ENCODE assay signal across 1 cellular context in the genomic region with DNA sequence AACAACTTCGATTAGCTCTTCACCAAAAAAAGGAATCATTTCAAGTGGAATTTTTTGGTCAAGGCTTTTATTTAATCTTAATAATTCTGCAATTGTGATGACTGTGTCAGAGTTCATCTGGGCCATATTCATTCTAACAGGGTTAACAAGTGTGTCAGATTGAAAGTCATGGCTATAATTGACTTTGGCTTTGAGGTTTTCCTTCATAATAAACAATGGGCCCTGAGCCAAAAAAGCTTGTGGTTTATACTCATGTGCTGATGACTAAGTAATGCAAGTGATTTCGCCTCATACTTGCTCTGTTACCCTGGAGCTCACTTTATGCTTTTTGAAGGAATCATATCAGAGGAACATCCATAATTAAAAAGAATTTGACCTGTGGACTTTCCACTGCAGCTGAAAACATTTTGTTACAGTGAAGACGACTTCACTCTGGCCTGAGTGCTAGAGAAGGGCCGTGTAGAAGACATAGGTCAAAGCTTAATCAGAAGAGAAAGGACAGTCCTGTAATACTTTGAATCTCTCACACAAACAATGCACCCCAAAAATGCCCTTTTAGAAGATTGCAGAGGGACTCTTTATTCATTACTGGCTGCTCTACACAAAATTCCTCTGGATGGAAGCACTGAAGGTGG.
TF ChIP-seq lines count a peak whose summit lies in the region.

No MANE protein-coding gene starts in this region.

TF ChIP-seq in HEK293, 187 proteins besides CTCF, POLR2A, EP300 and RAD21 (continued from another document and continues in another):
- TF ChIP-seq, protein P1, sequence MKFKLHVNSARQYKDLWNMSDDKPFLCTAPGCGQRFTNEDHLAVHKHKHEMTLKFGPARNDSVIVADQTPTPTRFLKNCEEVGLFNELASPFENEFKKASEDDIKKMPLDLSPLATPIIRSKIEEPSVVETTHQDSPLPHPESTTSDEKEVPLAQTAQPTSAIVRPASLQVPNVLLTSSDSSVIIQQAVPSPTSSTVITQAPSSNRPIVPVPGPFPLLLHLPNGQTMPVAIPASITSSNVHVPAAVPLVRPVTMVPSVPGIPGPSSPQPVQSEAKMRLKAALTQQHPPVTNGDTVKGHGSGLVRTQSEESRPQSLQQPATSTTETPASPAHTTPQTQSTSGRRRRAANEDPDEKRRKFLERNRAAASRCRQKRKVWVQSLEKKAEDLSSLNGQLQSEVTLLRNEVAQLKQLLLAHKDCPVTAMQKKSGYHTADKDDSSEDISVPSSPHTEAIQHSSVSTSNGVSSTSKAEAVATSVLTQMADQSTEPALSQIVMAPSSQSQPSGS (tag by site-specific recombination; IDR thresholded peaks at IDR 0.05; ENCODE audit: low read depth) = no peak
- TF ChIP-seq ZBTB1 (tag by site-specific recombination; IDR thresholded peaks at IDR 0.05) (peak; percentile 66; the same call in 1 of the 2 replicates), ZSCAN5A (tag by site-specific recombination; IDR thresholded peaks at IDR 0.05) (no peak), ZNF366 (tag by site-specific recombination; conservative IDR thresholded peaks at IDR 0.05) (peak; percentile 94), ZNF600 (tag by site-specific recombination; IDR thresholded peaks at IDR 0.05) (no peak), ZNF791 (tag by site-specific recombination; IDR thresholded peaks at IDR 0.05) (no peak), ZNF341 (tag by site-specific recombination; IDR thresholded peaks at IDR 0.05; ENCODE audit: low read depth) (no peak), BCL11B (tag by site-specific recombination; IDR thresholded peaks at IDR 0.05; ENCODE audit: low read depth) (0 out of 2 replicates have a peak, but pooled peaks have one; percentile 50), ZIC2 (tag by site-specific recombination; IDR thresholded peaks at IDR 0.05) (no peak), SP3 (tag by site-specific recombination; IDR thresholded peaks at IDR 0.05) (peak; percentile 23; the same call in 1 of the 2 replicates), SALL2 (tag by site-specific recombination; IDR thresholded peaks at IDR 0.05; ENCODE audit: borderline replicate concordance) (no peak), BCL11A (tag by site-specific recombination; IDR thresholded peaks at IDR 0.05; ENCODE audit: low read depth) (peak; percentile 96), ZNF704 (tag by site-specific recombination; IDR thresholded peaks at IDR 0.05) (no peak), ZNF169 (tag by site-specific recombination; IDR thresholded peaks at IDR 0.05) (no peak), ZNF121 (tag by site-specific recombination; IDR thresholded peaks at IDR 0.05) (no peak), BCL6B (tag by site-specific recombination; IDR thresholded peaks at IDR 0.05) (peak; percentile 57), ZNF830 (tag by site-specific recombination; IDR thresholded peaks at IDR 0.05; ENCODE audit: low read depth) (no peak), ZNF221 (tag by site-specific recombination; IDR thresholded peaks at IDR 0.05; ENCODE audit: borderline replicate concordance) (peak; percentile 87; the same call in 1 of the 2 replicates), ZNF626 (tag by site-specific recombination; IDR thresholded peaks at IDR 0.05) (0 out of 2 replicates have a peak, but pooled peaks have one; percentile 35), HOXA7 (CRISPR knock-in tag; IDR thresholded peaks at IDR 0.05; ENCODE audit: borderline replicate concordance) (no peak), ZNF768 (tag by site-specific recombination; IDR thresholded peaks at IDR 0.05) (no peak), ZNF548 (tag by site-specific recombination; IDR thresholded peaks at IDR 0.05) (no peak), ZNF335 (tag by site-specific recombination; conservative IDR thresholded peaks at IDR 0.05) (peak; percentile 34), ZNF112 (tag by site-specific recombination; IDR thresholded peaks at IDR 0.05) (no peak), ZNF423 (tag by site-specific recombination; IDR thresholded peaks at IDR 0.05) (no peak), HOXC10 (CRISPR knock-in tag; IDR thresholded peaks at IDR 0.05) (no peak), ZFHX2 (tag by site-specific recombination; conservative IDR thresholded peaks at IDR 0.05) (no peak), KLF7 (tag by site-specific recombination; IDR thresholded peaks at IDR 0.05; ENCODE audit: borderline replicate concordance) (no peak), SP7 (tag by site-specific recombination; IDR thresholded peaks at IDR 0.05) (peak; percentile 97), ZNF623 (tag by site-specific recombination; IDR thresholded peaks at IDR 0.05) (no peak), ZNF248 (tag by site-specific recombination; IDR thresholded peaks at IDR 0.05) (no peak), ZNF324 (tag by site-specific recombination; IDR thresholded peaks at IDR 0.05) (peak; percentile 49; the same call in 1 of the 2 replicates), HIC1 (tag by site-specific recombination; IDR thresholded peaks at IDR 0.05) (peak; percentile 65; the same call in 1 of the 2 replicates), SETDB1 (IDR thresholded peaks at IDR 0.05; ENCODE audit: insufficient read length, low read length) (no peak), ZNF426 (tag by site-specific recombination; IDR thresholded peaks at IDR 0.05) (no peak), WT1 (tag by site-specific recombination; IDR thresholded peaks at IDR 0.05) (0 out of 2 replicates have a peak, but pooled peaks have one; percentile 29), ZNF391 (tag by site-specific recombination; IDR thresholded peaks at IDR 0.05; ENCODE audit: borderline replicate concordance, low read depth) (no peak), ZNF488 (tag by site-specific recombination; IDR thresholded peaks at IDR 0.05) (no peak)
- TF ChIP-seq, protein P2, sequence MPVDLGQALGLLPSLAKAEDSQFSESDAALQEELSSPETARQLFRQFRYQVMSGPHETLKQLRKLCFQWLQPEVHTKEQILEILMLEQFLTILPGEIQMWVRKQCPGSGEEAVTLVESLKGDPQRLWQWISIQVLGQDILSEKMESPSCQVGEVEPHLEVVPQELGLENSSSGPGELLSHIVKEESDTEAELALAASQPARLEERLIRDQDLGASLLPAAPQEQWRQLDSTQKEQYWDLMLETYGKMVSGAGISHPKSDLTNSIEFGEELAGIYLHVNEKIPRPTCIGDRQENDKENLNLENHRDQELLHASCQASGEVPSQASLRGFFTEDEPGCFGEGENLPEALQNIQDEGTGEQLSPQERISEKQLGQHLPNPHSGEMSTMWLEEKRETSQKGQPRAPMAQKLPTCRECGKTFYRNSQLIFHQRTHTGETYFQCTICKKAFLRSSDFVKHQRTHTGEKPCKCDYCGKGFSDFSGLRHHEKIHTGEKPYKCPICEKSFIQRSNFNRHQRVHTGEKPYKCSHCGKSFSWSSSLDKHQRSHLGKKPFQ (tag by site-specific recombination; IDR thresholded peaks at IDR 0.05) = 0 out of 2 replicates have a peak, but pooled peaks have one; percentile 28
- TF ChIP-seq, protein P3, sequence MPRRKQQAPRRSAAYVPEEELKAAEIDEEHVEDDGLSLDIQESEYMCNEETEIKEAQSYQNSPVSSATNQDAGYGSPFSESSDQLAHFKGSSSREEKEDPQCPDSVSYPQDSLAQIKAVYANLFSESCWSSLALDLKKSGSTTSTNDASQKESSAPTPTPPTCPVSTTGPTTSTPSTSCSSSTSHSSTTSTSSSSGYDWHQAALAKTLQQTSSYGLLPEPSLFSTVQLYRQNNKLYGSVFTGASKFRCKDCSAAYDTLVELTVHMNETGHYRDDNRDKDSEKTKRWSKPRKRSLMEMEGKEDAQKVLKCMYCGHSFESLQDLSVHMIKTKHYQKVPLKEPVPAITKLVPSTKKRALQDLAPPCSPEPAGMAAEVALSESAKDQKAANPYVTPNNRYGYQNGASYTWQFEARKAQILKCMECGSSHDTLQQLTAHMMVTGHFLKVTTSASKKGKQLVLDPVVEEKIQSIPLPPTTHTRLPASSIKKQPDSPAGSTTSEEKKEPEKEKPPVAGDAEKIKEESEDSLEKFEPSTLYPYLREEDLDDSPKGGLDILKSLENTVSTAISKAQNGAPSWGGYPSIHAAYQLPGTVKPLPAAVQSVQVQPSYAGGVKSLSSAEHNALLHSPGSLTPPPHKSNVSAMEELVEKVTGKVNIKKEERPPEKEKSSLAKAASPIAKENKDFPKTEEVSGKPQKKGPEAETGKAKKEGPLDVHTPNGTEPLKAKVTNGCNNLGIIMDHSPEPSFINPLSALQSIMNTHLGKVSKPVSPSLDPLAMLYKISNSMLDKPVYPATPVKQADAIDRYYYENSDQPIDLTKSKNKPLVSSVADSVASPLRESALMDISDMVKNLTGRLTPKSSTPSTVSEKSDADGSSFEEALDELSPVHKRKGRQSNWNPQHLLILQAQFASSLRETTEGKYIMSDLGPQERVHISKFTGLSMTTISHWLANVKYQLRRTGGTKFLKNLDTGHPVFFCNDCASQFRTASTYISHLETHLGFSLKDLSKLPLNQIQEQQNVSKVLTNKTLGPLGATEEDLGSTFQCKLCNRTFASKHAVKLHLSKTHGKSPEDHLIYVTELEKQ (tag by site-specific recombination; IDR thresholded peaks at IDR 0.05; ENCODE audit: borderline replicate concordance) = peak; percentile 92
- TF ChIP-seq, protein P4, sequence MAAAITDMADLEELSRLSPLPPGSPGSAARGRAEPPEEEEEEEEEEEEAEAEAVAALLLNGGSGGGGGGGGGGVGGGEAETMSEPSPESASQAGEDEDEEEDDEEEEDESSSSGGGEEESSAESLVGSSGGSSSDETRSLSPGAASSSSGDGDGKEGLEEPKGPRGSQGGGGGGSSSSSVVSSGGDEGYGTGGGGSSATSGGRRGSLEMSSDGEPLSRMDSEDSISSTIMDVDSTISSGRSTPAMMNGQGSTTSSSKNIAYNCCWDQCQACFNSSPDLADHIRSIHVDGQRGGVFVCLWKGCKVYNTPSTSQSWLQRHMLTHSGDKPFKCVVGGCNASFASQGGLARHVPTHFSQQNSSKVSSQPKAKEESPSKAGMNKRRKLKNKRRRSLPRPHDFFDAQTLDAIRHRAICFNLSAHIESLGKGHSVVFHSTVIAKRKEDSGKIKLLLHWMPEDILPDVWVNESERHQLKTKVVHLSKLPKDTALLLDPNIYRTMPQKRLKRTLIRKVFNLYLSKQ (tag by site-specific recombination; IDR thresholded peaks at IDR 0.05; ENCODE audit: borderline replicate concordance) = no peak
